Comparison of ENCODE assay signal across 39 cellular contexts in genomic region chr2:48795065-48795464, GRCh38. TPM values are rescaled to one million over a fixed set of nuclear protein-coding genes. Genes with fewer than 3 reads are reported as not detected.
"Had no signal": no experiment of that assay in that cellular context is flagged by ENCODE, and none has a peak within 500 bp of the region (broad histone marks: within the 10 kb centered on the region; RNA-seq: fewer than 3 reads in every experiment).

No MANE protein-coding gene starts in this region.

- H3K4me3 Mint-ChIP-seq: activated B cell treated with CpG ODN at 0.5 μM for 24 hours; activated CD4-positive, alpha-beta memory T cell treated with anti-CD3 and anti-CD28 coated beads for 36 hours; activated CD8-positive, alpha-beta memory T cell treated with anti-CD3 and anti-CD28 coated beads, Interleukin-2, amount 10 ng/mL, durations not matched to agents 7 days and 5 days; activated CD8-positive, alpha-beta T cell treated with anti-CD3 and anti-CD28 coated beads, Interleukin-2, amount 10 ng/mL, durations not matched to agents 7 days and 5 days; activated naive CD4-positive, alpha-beta T cell treated with anti-CD3 and anti-CD28 coated beads for 36 hours; activated naive CD4-positive, alpha-beta T cell treated with anti-CD3 and anti-CD28 coated beads, Interleukin-2, amount 50 U/mL, for 24 hours; activated naive CD8-positive, alpha-beta T cell treated with anti-CD3 and anti-CD28 coated beads for 36 hours; activated naive CD8-positive, alpha-beta T cell treated with anti-CD3 and anti-CD28 coated beads, Interleukin-2, amount 50 U/mL, for 24 hours; activated T-helper 1 cell treated with anti-CD3 and anti-CD28 coated beads, Interleukin-12 subunit alpha, Interleukin-12 subunit beta, Interleukin-2, Interleukin-4 antibody, amounts not matched to agents 30 ng/mL and 10 ng/mL and 1 ng/mL, durations not matched to agents 14 hours and 24 hours and 36 hours; brain; effector memory CD8-positive, alpha-beta T cell; T-helper 17 cell; T-helper 2 cell treated with Interferon-gamma antibody and Interleukin-4, amounts not matched to agents 5 μg/mL and 100 μg/mL, for 36 hours had no signal

- H3K4me1 ChIP-seq: adrenal gland, ascending aorta, breast epithelium, esophagus muscularis mucosa, foreskin keratinocyte, gastrocnemius medialis, heart left ventricle had no signal

- H3K9me3 Mint-ChIP-seq: activated CD4-positive, alpha-beta memory T cell treated with anti-CD3 and anti-CD28 coated beads for 36 hours; activated naive CD8-positive, alpha-beta T cell treated with anti-CD3 and anti-CD28 coated beads, Interleukin-2, amount 50 U/mL, for 24 hours; activated T-helper 1 cell treated with anti-CD3 and anti-CD28 coated beads, Interleukin-12 subunit alpha, Interleukin-12 subunit beta, Interleukin-2, Interleukin-4 antibody, amounts not matched to agents 30 ng/mL and 10 ng/mL and 1 ng/mL, durations not matched to agents 14 hours and 24 hours and 36 hours; activated T-helper 2 cell treated with anti-CD3 and anti-CD28 coated beads, Interferon-gamma antibody, Interleukin-2, Interleukin-4, amounts not matched to agents 10 μg/mL and 5 μg/mL and 100 μg/mL, durations not matched to agents 14 hours and 24 hours and 36 hours; T-helper 2 cell treated with Interferon-gamma antibody and Interleukin-4, amounts not matched to agents 5 μg/mL and 100 μg/mL, for 36 hours had no signal

- ATAC-seq: activated CD4-positive, CD25-positive, alpha-beta regulatory T cell treated with anti-CD3 and anti-CD28 coated beads, Interleukin-2, amount 50 U/mL, for 24 hours; activated CD8-positive, alpha-beta memory T cell treated with anti-CD3 and anti-CD28 coated beads, Interleukin-2, amount 10 ng/mL, durations not matched to agents 7 days and 5 days; activated CD8-positive, alpha-beta T cell treated with anti-CD3 and anti-CD28 coated beads, Interleukin-2, amount 10 ng/mL, durations not matched to agents 7 days and 5 days; activated naive CD8-positive, alpha-beta T cell treated with anti-CD3 and anti-CD28 coated beads, Interleukin-2, amount 50 U/mL, for 24 hours; effector memory CD8-positive, alpha-beta T cell; foreskin keratinocyte; gastrocnemius medialis; T-helper 17 cell had no signal

- H3K4me3 ChIP-seq: adrenal gland, ascending aorta, breast epithelium, esophagus muscularis mucosa, gastrocnemius medialis, heart left ventricle had no signal

- H3K36me3 Mint-ChIP-seq: activated CD4-positive, alpha-beta memory T cell treated with anti-CD3 and anti-CD28 coated beads for 36 hours; activated CD8-positive, alpha-beta memory T cell treated with anti-CD3 and anti-CD28 coated beads, Interleukin-2, amount 10 ng/mL, durations not matched to agents 7 days and 5 days; activated naive CD4-positive, alpha-beta T cell treated with anti-CD3 and anti-CD28 coated beads, Interleukin-2, amount 50 U/mL, for 24 hours; activated naive CD8-positive, alpha-beta T cell treated with anti-CD3 and anti-CD28 coated beads for 36 hours; brain had no signal

- H3K27ac ChIP-seq: adrenal gland, ascending aorta, breast epithelium, esophagus muscularis mucosa, foreskin keratinocyte, gastrocnemius medialis, heart left ventricle, WERI-Rb-1 had no signal

- H3K9me3 ChIP-seq: adrenal gland, ascending aorta, breast epithelium, esophagus muscularis mucosa, gastrocnemius medialis, heart left ventricle had no signal

- H3K27me3 ChIP-seq: adrenal gland, ascending aorta, breast epithelium, esophagus muscularis mucosa, foreskin keratinocyte, gastrocnemius medialis, heart left ventricle had no signal

- H3K4me1 Mint-ChIP-seq: activated B cell treated with CpG ODN at 0.5 μM for 24 hours; activated CD8-positive, alpha-beta memory T cell treated with anti-CD3 and anti-CD28 coated beads, Interleukin-2, amount 10 ng/mL, durations not matched to agents 7 days and 5 days; activated naive CD4-positive, alpha-beta T cell treated with anti-CD3 and anti-CD28 coated beads, Interleukin-2, amount 50 U/mL, for 24 hours; activated naive CD8-positive, alpha-beta T cell treated with anti-CD3 and anti-CD28 coated beads for 36 hours; activated naive CD8-positive, alpha-beta T cell treated with anti-CD3 and anti-CD28 coated beads, Interleukin-2, amount 50 U/mL, for 24 hours; T-helper 17 cell had no signal

- FAIRE-seq: colon had no signal

- H3K36me3 ChIP-seq: adrenal gland, ascending aorta, breast epithelium, esophagus muscularis mucosa, gastrocnemius medialis, heart left ventricle, WERI-Rb-1 had no signal

- DNase-seq: activated B cell treated with CpG ODN at 0.5 μM for 24 hours; activated CD4-positive, alpha-beta memory T cell treated with anti-CD3 and anti-CD28 coated beads for 36 hours; activated CD4-positive, alpha-beta T cell treated with anti-CD3 and anti-CD28 coated beads for 48 hours; activated CD8-positive, alpha-beta memory T cell treated with anti-CD3 and anti-CD28 coated beads, Interleukin-2, amount 10 ng/mL, durations not matched to agents 7 days and 5 days; activated CD8-positive, alpha-beta memory T cell treated with anti-CD3 and anti-CD28 coated beads, Interleukin-2, amount 50 U/mL, for 4 hours; activated CD8-positive, alpha-beta T cell treated with anti-CD3 and anti-CD28 coated beads, Interleukin-2, amount 10 ng/mL, durations not matched to agents 7 days and 5 days; activated effector memory CD4-positive, alpha-beta T cell treated with anti-CD3 and anti-CD28 coated beads, Interleukin-2, amount 50 U/mL, for 16 hours; activated naive CD4-positive, alpha-beta T cell treated with anti-CD3 and anti-CD28 coated beads for 36 hours; activated naive CD8-positive, alpha-beta T cell treated with anti-CD3 and anti-CD28 coated beads for 36 hours; activated naive CD8-positive, alpha-beta T cell treated with anti-CD3 and anti-CD28 coated beads, Interleukin-2, amount 50 U/mL, for 24 hours; activated T-cell treated with anti-CD3 and anti-CD28 coated beads, Interleukin-2, amount 50 U/mL, for 1 hour; activated T-cell treated with anti-CD3 and anti-CD28 coated beads, Interleukin-2, amount 50 U/mL, for 48 hours; adrenal gland; caudate nucleus; cortex of kidney; dermis blood vessel endothelial cell; effector CD4-positive, alpha-beta T cell; effector memory CD8-positive, alpha-beta T cell; erythroblast; foreskin keratinocyte; gastrocnemius medialis; glutamatergic neuron; heart left ventricle; T-helper 1 cell; T-helper 17 cell; T1000; WERI-Rb-1 had no signal

- H3K27ac Mint-ChIP-seq: activated B cell treated with CpG ODN at 0.5 μM for 24 hours; activated CD4-positive, alpha-beta memory T cell treated with anti-CD3 and anti-CD28 coated beads for 36 hours; activated CD8-positive, alpha-beta memory T cell treated with anti-CD3 and anti-CD28 coated beads, Interleukin-2, amount 10 ng/mL, durations not matched to agents 7 days and 5 days; activated CD8-positive, alpha-beta T cell treated with anti-CD3 and anti-CD28 coated beads, Interleukin-2, amount 10 ng/mL, durations not matched to agents 7 days and 5 days; activated naive CD4-positive, alpha-beta T cell treated with anti-CD3 and anti-CD28 coated beads for 36 hours; activated naive CD4-positive, alpha-beta T cell treated with anti-CD3 and anti-CD28 coated beads, Interleukin-2, amount 50 U/mL, for 24 hours; activated naive CD8-positive, alpha-beta T cell treated with anti-CD3 and anti-CD28 coated beads for 36 hours; activated naive CD8-positive, alpha-beta T cell treated with anti-CD3 and anti-CD28 coated beads, Interleukin-2, amount 50 U/mL, for 24 hours; activated T-helper 1 cell treated with anti-CD3 and anti-CD28 coated beads, Interleukin-12 subunit alpha, Interleukin-12 subunit beta, Interleukin-2, Interleukin-4 antibody, amounts not matched to agents 30 ng/mL and 10 ng/mL and 1 ng/mL, durations not matched to agents 14 hours and 24 hours and 36 hours; activated T-helper 2 cell treated with anti-CD3 and anti-CD28 coated beads, Interferon-gamma antibody, Interleukin-2, Interleukin-4, amounts not matched to agents 10 μg/mL and 5 μg/mL and 100 μg/mL, durations not matched to agents 14 hours and 24 hours and 36 hours; brain; effector memory CD8-positive, alpha-beta T cell; T-helper 17 cell; T-helper 2 cell treated with Interferon-gamma antibody and Interleukin-4, amounts not matched to agents 5 μg/mL and 100 μg/mL, for 36 hours had no signal

- H3K27me3 Mint-ChIP-seq: activated CD8-positive, alpha-beta memory T cell treated with anti-CD3 and anti-CD28 coated beads, Interleukin-2, amount 10 ng/mL, durations not matched to agents 7 days and 5 days; activated naive CD8-positive, alpha-beta T cell treated with anti-CD3 and anti-CD28 coated beads for 36 hours; brain; effector memory CD8-positive, alpha-beta T cell; T-helper 17 cell had no signal

RNA-seq across cellular contexts. Expression of gene LHCGR, which starts 39.5 kb away (rescaled TPM):
- total RNA-seq: activated B cell treated with CpG ODN at 0.5 μM for 24 hours; activated CD4-positive, alpha-beta memory T cell treated with anti-CD3 and anti-CD28 coated beads for 36 hours; activated CD8-positive, alpha-beta memory T cell treated with anti-CD3 and anti-CD28 coated beads for 36 hours; activated CD8-positive, alpha-beta memory T cell treated with anti-CD3 and anti-CD28 coated beads, Interleukin-2, amount 10 ng/mL, durations not matched to agents 7 days and 5 days; activated CD8-positive, alpha-beta T cell treated with anti-CD3 and anti-CD28 coated beads, Interleukin-2, amount 10 ng/mL, durations not matched to agents 7 days and 5 days; activated naive CD4-positive, alpha-beta T cell treated with anti-CD3 and anti-CD28 coated beads for 36 hours; activated naive CD8-positive, alpha-beta T cell treated with anti-CD3 and anti-CD28 coated beads for 36 hours; activated T-helper 1 cell treated with anti-CD3 and anti-CD28 coated beads, Interleukin-12 subunit alpha, Interleukin-12 subunit beta, Interleukin-2, Interleukin-4 antibody, amounts not matched to agents 30 ng/mL and 10 ng/mL and 1 ng/mL, durations not matched to agents 14 hours and 24 hours and 36 hours; activated T-helper 2 cell treated with anti-CD3 and anti-CD28 coated beads, Interferon-gamma antibody, Interleukin-2, Interleukin-4, amounts not matched to agents 10 μg/mL and 5 μg/mL and 100 μg/mL, durations not matched to agents 14 hours and 24 hours and 36 hours; ascending aorta; chondrocyte; dermis blood vessel endothelial cell; foreskin keratinocyte; gastrocnemius medialis; T-helper 17 cell had no signal
- polyA plus RNA-seq: foreskin keratinocyte had no signal
